Comparison of ENCODE assay signal across 24 cellular contexts in the genomic region with DNA sequence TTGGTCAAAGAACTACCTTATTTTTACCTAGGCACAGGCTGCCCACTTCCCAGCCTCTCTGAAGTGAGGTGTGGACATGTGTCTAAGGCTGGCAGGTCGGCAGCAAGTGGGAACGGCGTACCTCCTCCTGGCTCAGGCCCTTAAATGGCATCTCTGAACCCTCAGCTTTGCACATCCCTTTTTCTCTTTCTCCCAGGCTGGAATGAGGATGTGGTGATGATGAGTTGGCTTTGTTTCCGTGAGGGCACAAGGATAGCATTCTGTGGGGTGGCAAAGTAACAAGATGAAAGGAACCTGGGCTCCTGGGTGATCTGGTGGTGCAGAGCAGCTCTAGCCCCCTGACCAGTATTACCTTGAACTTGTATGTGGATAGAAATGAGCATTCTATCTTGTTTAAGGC.
DNase-seq lines count a peak whose midpoint lies in the region; ATAC-seq, FAIRE-seq and TF ChIP-seq lines count a peak whose summit lies in the region.
"Had no signal": no experiment of that assay in that cellular context is flagged by ENCODE, and none has a peak within 500 bp of the region (broad histone marks: within the 10 kb centered on the region; RNA-seq: fewer than 3 reads in every experiment).

No MANE protein-coding gene starts in this region.

- no peak overlapping the region for H3K9ac ChIP-seq in liver (ENCODE audit: low read depth in 1 of 2, low read length in 2 of 2)
- no peak overlapping the region for H3K9ac ChIP-seq in HepG2 (ENCODE audit: insufficient read depth, low read depth, low read length)

- DNase-seq in HepG2 (ENCODE audit: low spot score): no peak
- DNase-seq in RWPE2 (ENCODE audit: low spot score): no peak
- DNase-seq in glutamatergic neuron: no peak
- DNase-seq in activated naive CD4-positive, alpha-beta T cell treated with anti-CD3 and anti-CD28 coated beads, Interleukin-2, amount 10 ng/mL, durations not matched to agents 7 days and 5 days: no peak
- no peak for DNase-seq in dorsolateral prefrontal cortex
- DNase-seq: activated naive CD4-positive, alpha-beta T cell treated with Interleukin-2 at 50 U/mL for 16 hours; aorta; CD8-positive, alpha-beta T cell; KBM-7; lower lobe of right lung; natural killer cell; NCI-H1417 treated with DMSO at 0.1 percent for 48 hours; NCI-H2171; NCI-H774; PC-9; SW 1271 had no signal

- H3K4me2 ChIP-seq in HepG2 (ENCODE audit: low read depth, low read length): no peak overlapping the region
- H3K4me2 ChIP-seq: PC-9 had no signal

- H3K27ac Mint-ChIP-seq in glutamatergic neuron (ENCODE audit: unreplicated experiment): peak overlapping the region; percentile 46
- no peak overlapping the region for H3K27ac Mint-ChIP-seq in activated naive CD4-positive, alpha-beta T cell treated with anti-CD3 and anti-CD28 coated beads, Interleukin-2, amount 10 ng/mL, durations not matched to agents 7 days and 5 days
- H3K27ac Mint-ChIP-seq: CD8-positive, alpha-beta T cell; stimulated activated naive CD8-positive, alpha-beta T cell treated with anti-CD3 and anti-CD28 coated beads, Interleukin-15, Interleukin-2, amounts not matched to agents 100 ng/mL and 50 ng/mL, for 24 hours had no signal

- H3K9me3 ChIP-seq in liver (ENCODE audit: control insufficient read depth in 4 of 4, low read length in 3 of 4) (no peaks in the 10 kb centered on the region), HepG2 (ENCODE audit: low read length) (no peaks in the 10 kb centered on the region), RWPE2 (ENCODE audit: severe bottlenecking) (no peaks in the 10 kb centered on the region)
- H3K9me3 ChIP-seq: lower lobe of right lung had no signal

- TF ChIP-seq RAD21 in liver (IDR thresholded peaks at IDR 0.05) (no peak), HepG2 (CRISPR knock-in tag; IDR thresholded peaks at IDR 0.05) (no peak)

- no peak for ATAC-seq in HepG2
- peak; percentile 30; the same call in 1 of the 3 replicates for ATAC-seq in RWPE2 (ENCODE audit: low read depth)
- no peak for ATAC-seq in GM18909 (IDR thresholded peaks at IDR 0.05; ENCODE audit: poor library complexity, unreplicated experiment)
- ATAC-seq in GM18858 (IDR thresholded peaks at IDR 0.05; ENCODE audit: unreplicated experiment): no peak
- ATAC-seq: CD8-positive, alpha-beta T cell; natural killer cell had no signal

- H3K27me3 ChIP-seq in liver (ENCODE audit: control insufficient read depth in 4 of 4, insufficient read depth in 4 of 4, low read length in 3 of 4): no peaks in the 10 kb centered on the region
- H3K27me3 ChIP-seq in HepG2 (ENCODE audit: control insufficient read depth in 1 of 2, insufficient read depth in 2 of 2, low read length in 2 of 2): peaks cover 0 to 4% of the 10 kb centered on the region in 2 experiments; a peak in 2 of 5 replicates
- H3K27me3 ChIP-seq in RWPE2 (ENCODE audit: insufficient read depth, poor library complexity, severe bottlenecking): no peaks in the 10 kb centered on the region
- no peaks in the 10 kb centered on the region for H3K27me3 ChIP-seq in dorsolateral prefrontal cortex

- intact Hi-C loops in HepG2 (cut with micrococcal nuclease; ENCODE audit: unreplicated experiment) (loop anchor here (2.0 kb wide), 1 partner anchor 85 kb away; no protein-coding TSS in a partner anchor), dorsolateral prefrontal cortex (cut with DNase I) (loop anchor here (5.0 to 10.0 kb wide), 2 partner anchors 193 to 551 kb away; partner anchors contain the start of gene REEP3 (in 1 of the 2))

- H3K36me3 Mint-ChIP-seq in glutamatergic neuron (ENCODE audit: unreplicated experiment): no peaks in the 10 kb centered on the region
- H3K36me3 Mint-ChIP-seq in activated naive CD4-positive, alpha-beta T cell treated with anti-CD3 and anti-CD28 coated beads, Interleukin-2, amount 10 ng/mL, durations not matched to agents 7 days and 5 days: no peaks in the 10 kb centered on the region
- H3K36me3 Mint-ChIP-seq: CD8-positive, alpha-beta T cell; natural killer cell; type B pancreatic cell had no signal

- peaks cover 7% of the 10 kb centered on the region for H3K27me3 Mint-ChIP-seq in glutamatergic neuron (ENCODE audit: unreplicated experiment)
- H3K27me3 Mint-ChIP-seq in activated naive CD4-positive, alpha-beta T cell treated with anti-CD3 and anti-CD28 coated beads, Interleukin-2, amount 10 ng/mL, durations not matched to agents 7 days and 5 days: peaks cover 12% of the 10 kb centered on the region
- H3K27me3 Mint-ChIP-seq: stimulated activated naive CD8-positive, alpha-beta T cell treated with anti-CD3 and anti-CD28 coated beads, Interleukin-15, Interleukin-2, amounts not matched to agents 100 ng/mL and 50 ng/mL, for 24 hours had no signal

- H3K4me1 ChIP-seq in liver (ENCODE audit: control insufficient read depth in 4 of 4, insufficient read depth in 4 of 4, low read length in 3 of 4) (peaks cover 0 to 39% (median 31%) of the 10 kb centered on the region in 4 donors), HepG2 (ENCODE audit: insufficient read depth, low read length) (peaks cover 26% of the 10 kb centered on the region), RWPE2 (ENCODE audit: insufficient read depth, poor library complexity, severe bottlenecking) (peaks cover 18% of the 10 kb centered on the region)

- CTCF ChIA-PET in HepG2 (lab: Yijun Ruan, JAX; ENCODE audit: low intra/inter-chr PET ratio, low total read pairs): no interaction called here
- CTCF ChIA-PET in activated naive CD4-positive, alpha-beta T cell treated with anti-CD3 and anti-CD28 coated beads, Interleukin-2, amount 10 ng/mL, durations not matched to agents 7 days and 5 days (lab: Charles Lee): interaction anchor here (0.9 to 8.8 kb wide), 8 partner anchors 50 to 560 kb away, joined by 3 to 184 read pairs (median 6); no protein-coding TSS in a partner anchor

- H3K36me3 ChIP-seq in liver (ENCODE audit: control insufficient read depth in 4 of 4, insufficient read depth in 3 of 4, low read depth in 1 of 4, low read length in 3 of 4) (no peaks in the 10 kb centered on the region), HepG2 (replicated peaks in 1 of 2; ENCODE audit: control insufficient read depth in 1 of 2, insufficient read depth in 2 of 2, low read length in 2 of 2) (no peaks in the 10 kb centered on the region), RWPE2 (ENCODE audit: low read depth) (no peaks in the 10 kb centered on the region)
- H3K36me3 ChIP-seq: lower lobe of right lung had no signal

- TF ChIP-seq CTCF in liver (IDR thresholded peaks at IDR 0.05; ENCODE audit: low read depth, low read length, missing input control): no peak
- TF ChIP-seq CTCF in HepG2 (CRISPR knock-in tag; IDR thresholded peaks at IDR 0.05): no peak
- TF ChIP-seq CTCF in RWPE2 (IDR thresholded peaks at IDR 0.05; ENCODE audit: poor library complexity, severe bottlenecking): no peak
- no peak for TF ChIP-seq CTCF in glutamatergic neuron (IDR thresholded peaks at IDR 0.05; ENCODE audit: partially characterized antibody, unreplicated experiment)
- TF ChIP-seq CTCF in dorsolateral prefrontal cortex (IDR thresholded peaks at IDR 0.05 in 54 of 56, conservative IDR thresholded peaks at IDR 0.05 in 2 of 56; ENCODE audit: low read depth in 1 of 56, partially characterized antibody in 56 of 56): no peak

- no peak for TF ChIP-seq POLR2A in HepG2 (IDR thresholded peaks at IDR 0.05; ENCODE audit: insufficient read depth in 1 of 2, low read depth in 2 of 2, low read length in 2 of 2)

- H3K79me2 ChIP-seq in HepG2 (ENCODE audit: insufficient read depth, low read length): no peaks in the 10 kb centered on the region

- 89% methylated on average over 4 of the region's 4 CpGs for WGBS in liver
- WGBS in HepG2 (ENCODE audit: low lambda C conversion rate): 71% methylated on average over 4 of the region's 4 CpGs

- H3K4me1 Mint-ChIP-seq in glutamatergic neuron (ENCODE audit: low read depth, unreplicated experiment): peaks cover 58% of the 10 kb centered on the region
- H3K4me1 Mint-ChIP-seq in activated naive CD4-positive, alpha-beta T cell treated with anti-CD3 and anti-CD28 coated beads, Interleukin-2, amount 10 ng/mL, durations not matched to agents 7 days and 5 days: peaks cover 18% of the 10 kb centered on the region

- H4K20me1 ChIP-seq in HepG2 (ENCODE audit: insufficient read depth, low read length): no peaks in the 10 kb centered on the region

- no peak overlapping the region for H3K4me3 ChIP-seq in liver (ENCODE audit: low read depth in 1 of 3, low read length in 3 of 3)
- no peak overlapping the region for H3K4me3 ChIP-seq in HepG2 (replicated peaks in 1 of 3; ENCODE audit: insufficient read depth in 1 of 3, low read depth in 2 of 3, low read length in 3 of 3)
- no peak overlapping the region for H3K4me3 ChIP-seq in RWPE2 (ENCODE audit: severe bottlenecking)
- H3K4me3 ChIP-seq in dorsolateral prefrontal cortex: no peak overlapping the region
- H3K4me3 ChIP-seq: lower lobe of right lung, PC-9 had no signal

- no TSS peak for BruUV-seq in HepG2 (replicated peaks; lab: Mats Ljungman, UMichigan)

- POLR2A ChIA-PET in HepG2 (lab: Yijun Ruan, JAX): no interaction called here

- FAIRE-seq in HepG2 (lab: Jason Lieb, UNC): no peak
- FAIRE-seq: colon had no signal

- TF ChIP-seq EP300 in HepG2 (IDR thresholded peaks at IDR 0.05; ENCODE audit: low read depth in 2 of 2, low read length in 2 of 2) (no peak), HepG2 (CRISPR knock-in tag; IDR thresholded peaks at IDR 0.05; ENCODE audit: borderline replicate concordance) (no peak)

- H3K27ac ChIP-seq in liver (ENCODE audit: low read depth in 1 of 2, low read length in 2 of 2) (peak overlapping the region; percentile 73 to 92), HepG2 (ENCODE audit: extremely low read length, insufficient read depth, low read length) (no peak overlapping the region), RWPE2 (ENCODE audit: poor library complexity, severe bottlenecking) (no peak overlapping the region), dorsolateral prefrontal cortex (peak overlapping the region in 1 of 59 donors; percentile 18)
- H3K27ac ChIP-seq: epithelial cell of prostate, HL-60, lower lobe of right lung, PC-9 had no signal

- H2AFZ ChIP-seq in HepG2 (ENCODE audit: low read length): no peak overlapping the region
- H2AFZ ChIP-seq: PC-9 had no signal

- in situ Hi-C loops in HepG2 (cut with HindIII; ENCODE audit: extremely low pct_ligation_motif_present, low pct_unique_long_range_greater_than_20kb): loop anchor here (10.0 kb wide), 2 partner anchors 83 to 553 kb away; no protein-coding TSS in a partner anchor

- H3K9me3 Mint-ChIP-seq in glutamatergic neuron (ENCODE audit: unreplicated experiment): peaks cover 16% of the 10 kb centered on the region
- no peaks in the 10 kb centered on the region for H3K9me3 Mint-ChIP-seq in activated naive CD4-positive, alpha-beta T cell treated with anti-CD3 and anti-CD28 coated beads, Interleukin-2, amount 10 ng/mL, durations not matched to agents 7 days and 5 days
- H3K9me3 Mint-ChIP-seq: CD8-positive, alpha-beta T cell; natural killer cell; stimulated activated naive CD8-positive, alpha-beta T cell treated with anti-CD3 and anti-CD28 coated beads, Interleukin-15, Interleukin-2, amounts not matched to agents 100 ng/mL and 50 ng/mL, for 24 hours; type B pancreatic cell had no signal

- H3K4me3 Mint-ChIP-seq in glutamatergic neuron (ENCODE audit: unreplicated experiment): no peak overlapping the region
- H3K4me3 Mint-ChIP-seq in activated naive CD4-positive, alpha-beta T cell treated with anti-CD3 and anti-CD28 coated beads, Interleukin-2, amount 10 ng/mL, durations not matched to agents 7 days and 5 days: no peak overlapping the region
- H3K4me3 Mint-ChIP-seq: CD8-positive, alpha-beta T cell; natural killer cell; stimulated activated naive CD8-positive, alpha-beta T cell treated with anti-CD3 and anti-CD28 coated beads, Interleukin-15, Interleukin-2, amounts not matched to agents 100 ng/mL and 50 ng/mL, for 24 hours; type B pancreatic cell had no signal

Comparison
In these comparisons a context has a peak if more than half of its experiments do, and no peak if none do; other contexts are left out.
1. H3K27ac ChIP-seq: peak in liver (2 of 2); none in HepG2 (single experiment) and RWPE2 (single experiment).